30 cellular contexts compared by ENCODE assay signal in genomic region chr6:138975815-138976214, GRCh38.
"Had no signal": no experiment of that assay in that cellular context is flagged by ENCODE, and none has a peak within 500 bp of the region (broad histone marks: within the 10 kb centered on the region; RNA-seq: fewer than 3 reads in every experiment).

No MANE protein-coding gene starts in this region.

- H3K9me3 Mint-ChIP-seq: naive B cell; naive thymus-derived CD8-positive, alpha-beta T cell; natural killer cell treated with Interleukin-12 subunit alpha and Interleukin-12 subunit beta and Interleukin-15 and Interleukin-18, amount 100 ng/mL, for 72 hours; nephron progenitor cell; neural crest cell; stimulated activated effector memory CD8-positive, alpha-beta T cell treated with anti-CD3 and anti-CD28 coated beads, Interleukin-12 subunit alpha, Interleukin-12 subunit beta, amount 100 ng/mL, for 72 hours; stimulated activated naive B cell treated with anti-CD40 and anti-IgM and Interleukin-4, amounts not matched to agents 10 μg/mL and 1 μg/mL and 100 μg/mL, for 72 hours; stimulated activated naive CD8-positive, alpha-beta T cell treated with anti-CD3 and anti-CD28 coated beads, Interleukin-15, Interleukin-2, amounts not matched to agents 100 ng/mL and 50 ng/mL, for 24 hours had no signal

- H3K9me3 ChIP-seq: ovary, psoas muscle, sigmoid colon, stomach, suprapubic skin, testis, tibial artery, transverse colon, upper lobe of right lung, uterus had no signal

- H3K27me3 ChIP-seq: ovary, sigmoid colon, stomach, suprapubic skin, testis, tibial artery, transverse colon, upper lobe of right lung, uterus had no signal

- H3K36me3 ChIP-seq: ovary, sigmoid colon, stomach, suprapubic skin, tibial artery, transverse colon, upper lobe of right lung, uterus had no signal

- FAIRE-seq: small intestine had no signal

- H3K4me3 ChIP-seq: ovary, psoas muscle, sigmoid colon, stomach, suprapubic skin, testis, tibial artery, transverse colon, upper lobe of right lung, uterus had no signal

- H3K36me3 Mint-ChIP-seq: naive B cell; natural killer cell treated with Interleukin-12 subunit alpha and Interleukin-12 subunit beta and Interleukin-15 and Interleukin-18, amount 100 ng/mL, for 72 hours; stimulated activated effector memory CD8-positive, alpha-beta T cell treated with anti-CD3 and anti-CD28 coated beads, Interleukin-12 subunit alpha, Interleukin-12 subunit beta, amount 100 ng/mL, for 72 hours had no signal

- H3K9ac ChIP-seq: parathyroid adenoma had no signal

- DNase-seq: naive B cell; naive thymus-derived CD8-positive, alpha-beta T cell; nephron progenitor cell; occipital lobe; ovary; posterior cingulate gyrus; psoas muscle; right cardiac atrium; sigmoid colon; small intestine; stimulated activated CD4-positive, alpha-beta T cell treated with anti-CD3 and anti-CD28 coated beads, Interleukin-15, amount 100 ng/mL, for 24 hours; stimulated activated CD4-positive, alpha-beta T cell treated with anti-CD3 and anti-CD28 coated beads, Interleukin-2, amount 100 ng/mL, for 24 hours; stimulated activated CD4-positive, alpha-beta T cell treated with anti-CD3 and anti-CD28 coated beads, Interleukin-2, amount 100 ng/mL, for 48 hours; stimulated activated CD4-positive, alpha-beta T cell treated with anti-CD3 and anti-CD28 coated beads, Interleukin-4, amount 100 ng/mL, for 24 hours; stimulated activated naive B cell treated with anti-CD40 and anti-IgM and Interleukin-4, amounts not matched to agents 10 μg/mL and 1 μg/mL and 100 μg/mL, for 72 hours; stimulated activated naive CD4-positive, alpha-beta T cell treated with Interleukin-2 at 50 U/mL for 16 hours; stomach; testis; tibial artery; transverse colon; upper lobe of right lung; uterus had no signal

- H2AFZ ChIP-seq: parathyroid adenoma had no signal

- ATAC-seq: naive thymus-derived CD8-positive, alpha-beta T cell; natural killer cell treated with Interleukin-12 subunit alpha and Interleukin-12 subunit beta and Interleukin-15 and Interleukin-18, amount 100 ng/mL, for 72 hours; psoas muscle; right cardiac atrium; stimulated activated effector memory CD8-positive, alpha-beta T cell treated with anti-CD3 and anti-CD28 coated beads, Interleukin-12 subunit alpha, Interleukin-12 subunit beta, amount 100 ng/mL, for 72 hours; stimulated activated naive B cell treated with anti-CD40 and anti-IgM and Interleukin-4, amounts not matched to agents 10 μg/mL and 1 μg/mL and 100 μg/mL, for 72 hours; upper lobe of right lung had no signal

- H3K27ac Mint-ChIP-seq: natural killer cell treated with Interleukin-12 subunit alpha and Interleukin-12 subunit beta and Interleukin-15 and Interleukin-18, amount 100 ng/mL, for 72 hours; nephron progenitor cell; progenitor cell of endocrine pancreas; stimulated activated effector memory CD8-positive, alpha-beta T cell treated with anti-CD3 and anti-CD28 coated beads, Interleukin-12 subunit alpha, Interleukin-12 subunit beta, amount 100 ng/mL, for 72 hours; stimulated activated naive B cell treated with anti-CD40 and anti-IgM and Interleukin-4, amounts not matched to agents 10 μg/mL and 1 μg/mL and 100 μg/mL, for 72 hours; stimulated activated naive CD8-positive, alpha-beta T cell treated with anti-CD3 and anti-CD28 coated beads, Interleukin-15, Interleukin-2, amounts not matched to agents 100 ng/mL and 50 ng/mL, for 24 hours; type B pancreatic cell had no signal

- H3K4me3 Mint-ChIP-seq: natural killer cell treated with Interleukin-12 subunit alpha and Interleukin-12 subunit beta and Interleukin-15 and Interleukin-18, amount 100 ng/mL, for 72 hours; nephron progenitor cell; neural crest cell; stimulated activated effector memory CD8-positive, alpha-beta T cell treated with anti-CD3 and anti-CD28 coated beads, Interleukin-12 subunit alpha, Interleukin-12 subunit beta, amount 100 ng/mL, for 72 hours; stimulated activated naive B cell treated with anti-CD40 and anti-IgM and Interleukin-4, amounts not matched to agents 10 μg/mL and 1 μg/mL and 100 μg/mL, for 72 hours; stimulated activated naive CD8-positive, alpha-beta T cell treated with anti-CD3 and anti-CD28 coated beads, Interleukin-15, Interleukin-2, amounts not matched to agents 100 ng/mL and 50 ng/mL, for 24 hours; type B pancreatic cell had no signal

- H3K27me3 Mint-ChIP-seq: naive B cell; naive thymus-derived CD8-positive, alpha-beta T cell; natural killer cell treated with Interleukin-12 subunit alpha and Interleukin-12 subunit beta and Interleukin-15 and Interleukin-18, amount 100 ng/mL, for 72 hours; progenitor cell of endocrine pancreas; stimulated activated naive B cell treated with anti-CD40 and anti-IgM and Interleukin-4, amounts not matched to agents 10 μg/mL and 1 μg/mL and 100 μg/mL, for 72 hours; stimulated activated naive CD8-positive, alpha-beta T cell treated with anti-CD3 and anti-CD28 coated beads, Interleukin-15, Interleukin-2, amounts not matched to agents 100 ng/mL and 50 ng/mL, for 24 hours; type B pancreatic cell had no signal

- H3K27ac ChIP-seq: ovary, parathyroid adenoma, psoas muscle, sigmoid colon, stomach, suprapubic skin, testis, tibial artery, transverse colon, upper lobe of right lung, uterus had no signal
